10 cellular contexts compared by ENCODE assay signal in genomic region chr5:134877159-134877558, GRCh38. TPM values are rescaled to one million over a fixed set of nuclear protein-coding genes. Genes with fewer than 3 reads are reported as not detected.
DNase-seq lines count a peak whose midpoint lies in the region; ATAC-seq and TF ChIP-seq lines count a peak whose summit lies in the region.
"Had no signal": no experiment of that assay in that cellular context is flagged by ENCODE, and none has a peak within 500 bp of the region (broad histone marks: within the 10 kb centered on the region; RNA-seq: fewer than 3 reads in every experiment).

No MANE protein-coding gene starts in this region.

- peaks cover 0 to 9% (median 0%) of the 10 kb centered on the region in 3 experiments for H3K36me3 ChIP-seq in naive thymus-derived CD4-positive, alpha-beta T cell (ENCODE audit: control insufficient read depth in 2 of 3, insufficient read depth in 3 of 3, low read length in 3 of 3)
- H3K36me3 ChIP-seq in A673 (ENCODE audit: insufficient read depth, low read length, poor library complexity, severe bottlenecking): no peaks in the 10 kb centered on the region
- H3K36me3 ChIP-seq: thoracic aorta had no signal

- BruUV-seq in A673 (replicated peaks; lab: Mats Ljungman, UMichigan): no TSS peak

- H3K9me3 Mint-ChIP-seq in T-helper 1 cell treated with Interleukin-12 subunit alpha and Interleukin-12 subunit beta and Interleukin-4 antibody, amounts not matched to agents 30 μg/mL and 1 μg/mL, for 36 hours: no peaks in the 10 kb centered on the region
- H3K9me3 Mint-ChIP-seq in naive thymus-derived CD4-positive, alpha-beta T cell: no peaks in the 10 kb centered on the region

- no peak overlapping the region for H3K4me3 ChIP-seq in naive thymus-derived CD4-positive, alpha-beta T cell (ENCODE audit: low read length)
- no peak overlapping the region for H3K4me3 ChIP-seq in A673 (ENCODE audit: low read depth, low read length, poor library complexity, severe bottlenecking)
- H3K4me3 ChIP-seq: thoracic aorta had no signal

- H3K36me3 Mint-ChIP-seq in T-helper 1 cell treated with Interleukin-12 subunit alpha and Interleukin-12 subunit beta and Interleukin-4 antibody, amounts not matched to agents 30 μg/mL and 1 μg/mL, for 36 hours (ENCODE audit: low read depth): peaks cover 21% of the 10 kb centered on the region
- peaks cover 0 to 19% (median 8%) of the 10 kb centered on the region in 5 donors for H3K36me3 Mint-ChIP-seq in naive thymus-derived CD4-positive, alpha-beta T cell

- CTCF ChIA-PET in naive thymus-derived CD4-positive, alpha-beta T cell (lab: Charles Lee): no interaction called here
- CTCF ChIA-PET in A673 (lab: Charles Lee): no interaction called here

- in situ Hi-C loops in GM13977 (cut with MboI; ENCODE audit: low pct_unique_long_range_greater_than_20kb, low sequenced_read_pairs, unreplicated experiment): no loop called here

- H3K4me1 Mint-ChIP-seq in T-helper 1 cell treated with Interleukin-12 subunit alpha and Interleukin-12 subunit beta and Interleukin-4 antibody, amounts not matched to agents 30 μg/mL and 1 μg/mL, for 36 hours (ENCODE audit: low read depth): peaks cover 34% of the 10 kb centered on the region
- peaks cover 43 to 65% (median 59%) of the 10 kb centered on the region in 7 donors for H3K4me1 Mint-ChIP-seq in naive thymus-derived CD4-positive, alpha-beta T cell

- no peak overlapping the region for H3K27ac ChIP-seq in naive thymus-derived CD4-positive, alpha-beta T cell (ENCODE audit: low read depth, low read length)
- H3K27ac ChIP-seq in A673 (ENCODE audit: low read depth, low read length, poor library complexity, severe bottlenecking): no peak overlapping the region
- H3K27ac ChIP-seq: thoracic aorta had no signal

- TF ChIP-seq CTCF in GM13977 (IDR thresholded peaks at IDR 0.05; ENCODE audit: extremely low read depth, insufficient read depth, missing control alignments): no peak
- TF ChIP-seq CTCF in A673 (conservative IDR thresholded peaks at IDR 0.05; ENCODE audit: low read depth, low read length): no peak

- peaks cover 16 to 32% of the 10 kb centered on the region in 2 donors for H3K4me1 ChIP-seq in naive thymus-derived CD4-positive, alpha-beta T cell (ENCODE audit: control insufficient read depth in 2 of 2, insufficient read depth in 2 of 2, low read length in 2 of 2)
- peaks cover 10% of the 10 kb centered on the region for H3K4me1 ChIP-seq in A673 (ENCODE audit: insufficient read depth, low read length, poor library complexity, severe bottlenecking)

- POLR2A ChIA-PET in naive thymus-derived CD4-positive, alpha-beta T cell (lab: Charles Lee): interaction anchor here (0.6 to 1.2 kb wide), 2 partner anchors 27 to 239 kb away, joined by 3 to 4 read pairs; no protein-coding TSS in a partner anchor
- POLR2A ChIA-PET in A673 (lab: Charles Lee; ENCODE audit: low non-redundant PET): interaction anchor here (0.6 kb wide), 1 partner anchor 611 kb away, joined by 8 read pairs; no protein-coding TSS in a partner anchor

- H3K27me3 ChIP-seq in naive thymus-derived CD4-positive, alpha-beta T cell (ENCODE audit: control insufficient read depth in 2 of 2, insufficient read depth in 2 of 2, low read length in 2 of 2): no peaks in the 10 kb centered on the region
- H3K27me3 ChIP-seq in A673 (replicated peaks; ENCODE audit: insufficient read depth, low read depth, low read length, poor library complexity): no peaks in the 10 kb centered on the region

- DNase-seq in GM13977 (ENCODE audit: low spot score) (peak; percentile 81), A673 (ENCODE audit: low spot score) (no peak), globus pallidus (ENCODE audit: low spot score) (no peak), SKM-1 treated with dmso at 0.1 percent for 144 hours (lab: John Stamatoyannopoulos, UW; ENCODE audit: unreplicated experiment) (no peak)
- no peak for DNase-seq in naive thymus-derived CD4-positive, alpha-beta T cell
- DNase-seq: amniotic stem cell, GDM1 had no signal

- peak overlapping the region; percentile 68 for H3K27ac Mint-ChIP-seq in T-helper 1 cell treated with Interleukin-12 subunit alpha and Interleukin-12 subunit beta and Interleukin-4 antibody, amounts not matched to agents 30 μg/mL and 1 μg/mL, for 36 hours
- H3K27ac Mint-ChIP-seq in naive thymus-derived CD4-positive, alpha-beta T cell: peak overlapping the region; percentile 11 to 74 (median 46)

- H3K9me3 ChIP-seq in naive thymus-derived CD4-positive, alpha-beta T cell (ENCODE audit: control insufficient read depth in 2 of 3, low read length in 3 of 3): no peaks in the 10 kb centered on the region
- no peaks in the 10 kb centered on the region for H3K9me3 ChIP-seq in A673 (ENCODE audit: low read depth, low read length, poor library complexity, severe bottlenecking)
- H3K9me3 ChIP-seq: thoracic aorta had no signal

- peak overlapping the region; percentile 43 for H3K4me3 Mint-ChIP-seq in T-helper 1 cell treated with Interleukin-12 subunit alpha and Interleukin-12 subunit beta and Interleukin-4 antibody, amounts not matched to agents 30 μg/mL and 1 μg/mL, for 36 hours
- peak overlapping the region in 8 of 10 donors; percentile 3 to 95 (median 43) for H3K4me3 Mint-ChIP-seq in naive thymus-derived CD4-positive, alpha-beta T cell

- intact Hi-C loops in naive thymus-derived CD4-positive, alpha-beta T cell (cut with micrococcal nuclease): loop anchor here in 1 of 2 donors (10.0 kb wide), 1 partner anchor 502 kb away; the partner anchor contains the start of gene UBE2B
- intact Hi-C loops in A673 (cut with micrococcal nuclease; ENCODE audit: unreplicated experiment): no loop called here

- ATAC-seq in GM21717 (IDR thresholded peaks at IDR 0.05; ENCODE audit: unreplicated experiment): peak; percentile 45
- no peak for ATAC-seq in naive thymus-derived CD4-positive, alpha-beta T cell

- H3K27me3 Mint-ChIP-seq in T-helper 1 cell treated with Interleukin-12 subunit alpha and Interleukin-12 subunit beta and Interleukin-4 antibody, amounts not matched to agents 30 μg/mL and 1 μg/mL, for 36 hours (ENCODE audit: low read depth): no peaks in the 10 kb centered on the region
- H3K27me3 Mint-ChIP-seq in naive thymus-derived CD4-positive, alpha-beta T cell: no peaks in the 10 kb centered on the region

RNA-seq across cellular contexts. Expression of gene TXNDC15, which starts 3.0 kb away (rescaled TPM):
- total RNA-seq in naive thymus-derived CD4-positive, alpha-beta T cell: 10 to 100 TPM; 24.2 to 71.3 (median 36.8) TPM
- 10 to 100 TPM; 13.2 to 13.4 TPM for polyA plus RNA-seq in naive thymus-derived CD4-positive, alpha-beta T cell
- total RNA-seq in A673 (2021): 40.7 and 42.0 TPM in 2 replicates

RNA-seq across cellular contexts. Expression of gene PCBD2, which starts 27.8 kb away (rescaled TPM):
- total RNA-seq in naive thymus-derived CD4-positive, alpha-beta T cell: 10 to 100 TPM; 10.6 to 15.8 (median 14.3) TPM
- 10 to 100 TPM; 12.3 to 14.6 TPM for polyA plus RNA-seq in naive thymus-derived CD4-positive, alpha-beta T cell
- 13.8 and 14.6 TPM in 2 replicates for total RNA-seq in A673 (2021)

RNA-seq across cellular contexts. Expression of gene C5orf24, which starts 31.4 kb away (rescaled TPM):
- 10 to 100 TPM; 20.3 to 42.7 (median 37.9) TPM for total RNA-seq in naive thymus-derived CD4-positive, alpha-beta T cell
- 1 to 10 TPM; 6.5 to 8.4 TPM for polyA plus RNA-seq in naive thymus-derived CD4-positive, alpha-beta T cell
- 66.4 and 67.6 TPM in 2 replicates for total RNA-seq in A673 (2021)
